ENCODE assay signal across 8 cellular contexts in the genomic region with DNA sequence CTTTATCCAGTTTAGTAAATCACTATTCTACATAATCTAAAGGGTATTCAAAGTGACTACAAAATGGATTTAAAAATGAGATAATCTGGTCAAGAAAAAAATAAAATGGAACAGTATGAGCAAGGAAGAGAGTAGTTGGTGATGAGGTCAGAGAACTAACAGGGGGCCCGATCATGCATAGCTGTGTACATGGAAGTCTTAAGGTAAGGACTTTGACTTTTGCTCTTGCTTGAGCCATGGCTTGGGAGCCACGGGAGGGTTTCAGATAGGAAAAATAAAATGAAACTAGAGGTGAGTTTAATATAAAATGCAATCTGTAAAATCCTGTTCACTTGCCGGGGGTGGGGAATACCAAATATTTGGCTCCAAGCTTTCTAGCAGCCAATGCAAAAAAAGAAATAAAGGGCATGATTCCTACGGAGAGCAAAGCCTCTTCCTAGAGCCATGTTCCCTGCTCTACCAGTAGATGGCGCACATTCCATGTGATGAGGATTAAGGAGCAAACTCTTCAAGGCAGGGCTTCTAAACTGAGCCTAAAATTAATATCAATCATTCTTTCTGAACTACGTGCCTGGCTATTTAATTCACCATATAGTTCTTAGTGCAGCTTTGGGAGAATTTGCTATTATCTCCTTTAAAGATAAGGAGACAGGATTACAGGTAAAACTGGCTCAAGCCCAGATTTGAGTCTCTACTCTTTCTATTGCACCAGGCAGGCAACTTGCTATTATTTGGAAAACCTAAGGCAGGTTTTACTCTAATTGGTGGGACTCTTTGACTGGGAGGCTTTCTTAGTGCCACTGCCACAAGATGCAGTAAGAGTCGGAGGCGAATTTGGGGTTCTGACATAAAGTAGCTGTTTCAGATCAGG. TPM values are rescaled to one million over a fixed set of nuclear protein-coding genes. Genes with fewer than 3 reads are reported as not detected.
DNase-seq lines count a peak whose midpoint lies in the region; ATAC-seq, FAIRE-seq and TF ChIP-seq lines count a peak whose summit lies in the region.

No MANE protein-coding gene starts in this region.

- H3K9ac ChIP-seq in endothelial cell of umbilical vein (replicated peaks; ENCODE audit: extremely low read depth, insufficient read depth, low read length) = no peak overlapping the region

- peaks cover 34% of the 10 kb centered on the region for H3K27me3 Mint-ChIP-seq in activated T-cell treated with anti-CD3 and anti-CD28 coated beads, Interleukin-2, amount 50 U/mL, for 24 hours
- no peaks in the 10 kb centered on the region for H3K27me3 Mint-ChIP-seq in natural killer cell (ENCODE audit: low read depth in 2 of 2)

- no peaks in the 10 kb centered on the region for H3K36me3 Mint-ChIP-seq in activated T-cell treated with anti-CD3 and anti-CD28 coated beads, Interleukin-2, amount 50 U/mL, for 24 hours (ENCODE audit: low read depth)
- no peaks in the 10 kb centered on the region for H3K36me3 Mint-ChIP-seq in natural killer cell

- H3K4me2 ChIP-seq in endothelial cell of umbilical vein (ENCODE audit: insufficient read depth, low read length) = no peak overlapping the region

- WGBS in aorta, 2 donors = 23 to 27% methylated on average over 8 of the region's 8 CpGs

- H3K36me3 ChIP-seq in endothelial cell of umbilical vein (ENCODE audit: control insufficient read depth in 2 of 2, extremely low read depth in 1 of 2, insufficient read depth in 2 of 2, low read length in 2 of 2) = no peaks in the 10 kb centered on the region
- H3K36me3 ChIP-seq in aorta (ENCODE audit: control insufficient read depth in 1 of 2, insufficient read depth in 2 of 2, low read length in 1 of 2) = no peaks in the 10 kb centered on the region

- POLR2A ChIA-PET in endothelial cell of umbilical vein (lab: Charles Lee) = no interaction called here

- H3K9me3 Mint-ChIP-seq in activated T-cell treated with anti-CD3 and anti-CD28 coated beads, Interleukin-2, amount 50 U/mL, for 24 hours = no peaks in the 10 kb centered on the region
- no peaks in the 10 kb centered on the region for H3K9me3 Mint-ChIP-seq in natural killer cell

- H3K4me3 ChIP-seq in endothelial cell of umbilical vein (replicated peaks in 1 of 3; ENCODE audit: insufficient read depth in 1 of 3, low read depth in 1 of 3, low read length in 3 of 3) = no peak overlapping the region
- H3K4me3 ChIP-seq in aorta (ENCODE audit: low read length in 2 of 2) = no peak overlapping the region

- FAIRE-seq in endothelial cell of umbilical vein (lab: Jason Lieb, UNC) = peak; percentile 62

- TF ChIP-seq POLR2A in endothelial cell of umbilical vein (IDR thresholded peaks at IDR 0.05; ENCODE audit: low read depth, low read length) = no peak

- CTCF ChIA-PET in endothelial cell of umbilical vein (lab: Charles Lee) = interaction anchor here (0.6 to 1.8 kb wide), 10 partner anchors 10 to 766 kb away, joined by 3 to 12 read pairs (median 4); a partner anchor contains a TSS

- H3K9me3 ChIP-seq in endothelial cell of umbilical vein (replicated peaks; ENCODE audit: control insufficient read depth, insufficient read depth, low read length) = no peaks in the 10 kb centered on the region
- H3K9me3 ChIP-seq in aorta (ENCODE audit: control insufficient read depth, low read length) = no peaks in the 10 kb centered on the region

- DNase-seq in activated T-cell treated with anti-CD3 and anti-CD28 coated beads for 24 hours (ENCODE audit: low read depth) = peak; percentile 20
- no peak for DNase-seq in activated T-cell treated with anti-CD3 and anti-CD28 coated beads, Interleukin-2, amount 50 U/mL, for 24 hours
- peak; percentile 53 for DNase-seq in NCI-H345 (lab: John Stamatoyannopoulos, UW)
- DNase-seq in activated CD4-positive, alpha-beta T cell treated with anti-CD3 and anti-CD28 coated beads for 24 hours (ENCODE audit: low read depth in 2 of 2) = peak; percentile 6 to 38
- DNase-seq in endothelial cell of umbilical vein (ENCODE audit: low read depth, low spot score) = peak; percentile 49
- peak; percentile 17 for DNase-seq in natural killer cell
- no peak for DNase-seq in aorta

- H3K9me1 ChIP-seq in endothelial cell of umbilical vein (replicated peaks; ENCODE audit: control insufficient read depth, extremely low read depth, insufficient read depth, low read length) = no peaks in the 10 kb centered on the region

- H2AFZ ChIP-seq in endothelial cell of umbilical vein (ENCODE audit: low read depth, low read length) = no peak overlapping the region

- no peaks in the 10 kb centered on the region for H3K4me1 ChIP-seq in endothelial cell of umbilical vein (ENCODE audit: control insufficient read depth, extremely low read depth, insufficient read depth, low read length)
- peaks cover 0 to 3% of the 10 kb centered on the region in 2 donors for H3K4me1 ChIP-seq in aorta (ENCODE audit: control insufficient read depth in 1 of 2, insufficient read depth in 2 of 2, low read length in 2 of 2)

- H3K4me1 Mint-ChIP-seq in activated T-cell treated with anti-CD3 and anti-CD28 coated beads, Interleukin-2, amount 50 U/mL, for 24 hours (ENCODE audit: low read depth) = peaks cover under 1% of the 10 kb centered on the region
- no peaks in the 10 kb centered on the region for H3K4me1 Mint-ChIP-seq in natural killer cell

- no TSS peak for BruUV-seq in endothelial cell of umbilical vein (replicated peaks; lab: Mats Ljungman, UMichigan)

- peak; percentile 62 to 68 for TF ChIP-seq CTCF in endothelial cell of umbilical vein (IDR thresholded peaks at IDR 0.05; ENCODE audit: extremely low read depth in 1 of 2, insufficient read depth in 1 of 2, low read depth in 1 of 2, low read length in 2 of 2)
- peak; percentile 63 for TF ChIP-seq CTCF in natural killer cell (IDR thresholded peaks at IDR 0.05)

- H3K27ac ChIP-seq in endothelial cell of umbilical vein (ENCODE audit: insufficient read depth, low read depth, low read length) (no peak overlapping the region), aorta (ENCODE audit: low read depth in 1 of 2, low read length in 2 of 2) (no peak overlapping the region)

- peak; percentile 54 for ATAC-seq in HG02610 (IDR thresholded peaks at IDR 0.05; ENCODE audit: unreplicated experiment)
- ATAC-seq in natural killer cell = peak; percentile 71 to 85 (median 78)
- peak; percentile 78 for ATAC-seq in aorta (ENCODE audit: low FRiP score)

- intact Hi-C loops in endothelial cell of umbilical vein (cut with micrococcal nuclease) = loop anchor here (1.0 to 10.0 kb wide), 5 partner anchors 166 to 1285 kb away; a partner anchor contains a TSS
- intact Hi-C loops in natural killer cell (cut with micrococcal nuclease) = loop anchor here (1.0 kb wide), 1 partner anchor 665 kb away; no protein-coding TSS in a partner anchor
- intact Hi-C loops in aorta (cut with DNase I) = loop anchor here in 1 of 2 donors (5.0 kb wide), 2 partner anchors 167 to 667 kb away; no protein-coding TSS in a partner anchor

- H3K27ac Mint-ChIP-seq in activated T-cell treated with anti-CD3 and anti-CD28 coated beads, Interleukin-2, amount 50 U/mL, for 24 hours = no peak overlapping the region
- no peak overlapping the region for H3K27ac Mint-ChIP-seq in natural killer cell

- dilution Hi-C loops in endothelial cell of umbilical vein (cut with MboI; ENCODE audit: extremely low pct_ligation_motif_present, low sequenced_read_pairs) = no loop called here

- no peak overlapping the region for H3K4me3 Mint-ChIP-seq in activated T-cell treated with anti-CD3 and anti-CD28 coated beads, Interleukin-2, amount 50 U/mL, for 24 hours
- H3K4me3 Mint-ChIP-seq in natural killer cell = no peak overlapping the region

- no peaks in the 10 kb centered on the region for H3K79me2 ChIP-seq in endothelial cell of umbilical vein (ENCODE audit: control insufficient read depth, insufficient read depth, low read length)

- H4K20me1 ChIP-seq in endothelial cell of umbilical vein (replicated peaks; ENCODE audit: control insufficient read depth, extremely low read depth, insufficient read depth, low read length) = no peaks in the 10 kb centered on the region

- H3K27me3 ChIP-seq in endothelial cell of umbilical vein (ENCODE audit: control insufficient read depth in 2 of 2, insufficient read depth in 2 of 2, low read length in 2 of 2) = no peaks in the 10 kb centered on the region
- no peaks in the 10 kb centered on the region for H3K27me3 ChIP-seq in aorta (ENCODE audit: control insufficient read depth in 1 of 2, insufficient read depth in 2 of 2, low read length in 1 of 2)

TF ChIP-seq in endothelial cell of umbilical vein, 7 proteins besides CTCF, POLR2A, EP300 and RAD21 (continues in another document):
- TF ChIP-seq MYC (IDR thresholded peaks at IDR 0.05; ENCODE audit: low read depth, low read length) = no peak
- TF ChIP-seq EZH2 (IDR thresholded peaks at IDR 0.05; ENCODE audit: borderline replicate concordance, low read depth, low read length, severe bottlenecking) = no peak
- TF ChIP-seq, protein P1, sequence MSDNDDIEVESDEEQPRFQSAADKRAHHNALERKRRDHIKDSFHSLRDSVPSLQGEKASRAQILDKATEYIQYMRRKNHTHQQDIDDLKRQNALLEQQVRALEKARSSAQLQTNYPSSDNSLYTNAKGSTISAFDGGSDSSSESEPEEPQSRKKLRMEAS (IDR thresholded peaks at IDR 0.05; ENCODE audit: insufficient read depth, insufficient read length) = no peak
- TF ChIP-seq FOS (IDR thresholded peaks at IDR 0.05; ENCODE audit: borderline replicate concordance, insufficient read depth, low read length) = no peak

RNA-seq across cellular contexts. Expression of a gene that starts 6.8 kb away (rescaled TPM):
- total RNA-seq in endothelial cell of umbilical vein (12.9 TPM in 2 replicates), natural killer cell (1 to 10 TPM; 2.5 to 4.5 (median 4.0) TPM), aorta (1 to 10 TPM; 4.8 to 9.4 TPM)
- polyA plus RNA-seq in endothelial cell of umbilical vein (2.7 and 3.1 TPM in 2 replicates), aorta (1 to 10 TPM in 1 of 2 donors, under 1 TPM in 1; 0.88 to 1.0 TPM)
- polyA plus RNA-seq in endothelial cell of umbilical vein (2011; cell fraction: cytosol; rRNA removed) = 1.7 and 1.8 TPM in 2 replicates
- 6.6 and 6.8 TPM in 2 replicates for polyA plus RNA-seq in endothelial cell of umbilical vein (2011; cell fraction: nucleus; rRNA removed)
- polyA plus RNA-seq in endothelial cell of umbilical vein (2012) = 5.8 and 6.2 TPM in 2 replicates
- 21.9 and 24.1 TPM in 2 replicates for polyA minus RNA-seq in endothelial cell of umbilical vein
- polyA minus RNA-seq in endothelial cell of umbilical vein (2011; cell fraction: cytosol; rRNA and poly(A)+ RNA removed) = 7.9 TPM
- polyA minus RNA-seq in endothelial cell of umbilical vein (2011; cell fraction: nucleus; rRNA and poly(A)+ RNA removed) = 13.4 and 19.4 TPM in 2 replicates

RNA-seq across cellular contexts. Expression of a gene that starts 36.3 kb away (rescaled TPM):
- 2.3 and 3.0 TPM in 2 replicates for total RNA-seq in endothelial cell of umbilical vein
- polyA plus RNA-seq in endothelial cell of umbilical vein = 2.2 and 2.4 TPM in 2 replicates
- polyA plus RNA-seq in endothelial cell of umbilical vein (2011; cell fraction: cytosol; rRNA removed) = 2.6 and 2.8 TPM in 2 replicates
- polyA plus RNA-seq in endothelial cell of umbilical vein (2011; cell fraction: nucleus; rRNA removed) = 0.98 and 1.3 TPM in 2 replicates
- polyA plus RNA-seq in endothelial cell of umbilical vein (2012) = 2.9 and 3.3 TPM in 2 replicates
- polyA minus RNA-seq in endothelial cell of umbilical vein = 5.5 and 7.4 TPM in 2 replicates
- 0.31 TPM for polyA minus RNA-seq in endothelial cell of umbilical vein (2011; cell fraction: cytosol; rRNA and poly(A)+ RNA removed)
- 1.7 and 2.7 TPM in 2 replicates for polyA minus RNA-seq in endothelial cell of umbilical vein (2011; cell fraction: nucleus; rRNA and poly(A)+ RNA removed)
- 1 to 10 TPM; 1.7 to 2.4 (median 2.0) TPM for total RNA-seq in natural killer cell
- 1 to 10 TPM; 3.9 TPM for total RNA-seq in aorta
- 1 to 10 TPM; 2.1 to 4.1 TPM for polyA plus RNA-seq in aorta

Comparison
In these comparisons a context has a peak if more than half of its experiments do, and no peak if none do; other contexts are left out.
1. DNase-seq: peak in activated T-cell treated with anti-CD3 and anti-CD28 coated beads for 24 hours (single experiment), NCI-H345 (single experiment), activated CD4-positive, alpha-beta T cell treated with anti-CD3 and anti-CD28 coated beads for 24 hours (2 of 2), endothelial cell of umbilical vein (single experiment) and natural killer cell (single experiment); none in activated T-cell treated with anti-CD3 and anti-CD28 coated beads, Interleukin-2, amount 50 U/mL, for 24 hours (single experiment) and aorta (0 of 2).
2. Peak in every context shown above with its lines, with median percentiles within 50 percentile points of each other: ATAC-seq.